ENCODE assay signal across 7 cellular contexts in genomic region chr2:7286120-7286519, GRCh38.
"Had no signal": no experiment of that assay in that cellular context is flagged by ENCODE, and none has a peak within 500 bp of the region (broad histone marks: within the 10 kb centered on the region; RNA-seq: fewer than 3 reads in every experiment).

No MANE protein-coding gene starts in this region.

- FAIRE-seq: HepG2, HTR-8/SVneo, K562 had no signal

- ATAC-seq: HepG2, K562 had no signal

- DNase-seq: IMR-90, KBM-7, KG1 had no signal

- H3K27ac ChIP-seq: HL-60 had no signal

- H3K4me3 ChIP-seq: K562 had no signal
